Comparison of ENCODE assay signal across 9 cellular contexts in the genomic region with DNA sequence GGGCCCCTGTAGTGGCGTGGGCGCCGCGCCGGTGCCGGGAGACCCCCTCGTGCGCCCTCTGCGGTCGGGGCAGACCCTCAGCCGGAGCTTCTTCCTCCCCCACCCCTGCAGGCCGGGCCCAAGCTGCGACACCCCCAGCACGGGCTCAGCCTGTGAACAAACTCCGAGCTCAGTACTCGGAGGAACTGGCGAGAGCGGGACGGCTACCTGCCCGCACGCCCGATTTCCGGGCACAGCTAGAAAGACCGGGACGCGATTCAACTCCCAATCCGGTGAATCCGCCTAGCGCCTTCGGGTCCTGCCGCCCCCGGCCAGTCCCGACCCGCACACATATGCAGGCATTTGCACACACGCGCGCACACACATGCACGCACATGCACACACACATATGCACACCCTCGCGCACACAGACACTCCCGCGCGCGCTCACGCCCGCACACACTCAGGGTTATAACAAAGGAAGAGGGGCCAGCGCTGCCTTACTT. TPM values are rescaled to one million over a fixed set of nuclear protein-coding genes. Genes with fewer than 3 reads are reported as not detected.
DNase-seq lines count a peak whose midpoint lies in the region; ATAC-seq and FAIRE-seq lines count a peak whose summit lies in the region.
"Had no signal": no experiment of that assay in that cellular context is flagged by ENCODE, and none has a peak within 500 bp of the region (broad histone marks: within the 10 kb centered on the region; RNA-seq: fewer than 3 reads in every experiment).

No MANE protein-coding gene starts in this region.

- no peaks in the 10 kb centered on the region for H3K9me3 Mint-ChIP-seq in activated T-helper 1 cell treated with anti-CD3 and anti-CD28 coated beads, Interleukin-12 subunit alpha, Interleukin-12 subunit beta, Interleukin-2, Interleukin-4 antibody, amounts not matched to agents 30 ng/mL and 10 ng/mL and 1 ng/mL, durations not matched to agents 14 hours and 24 hours and 36 hours

- DNase-seq in stimulated activated CD4-positive, alpha-beta T cell treated with anti-CD3 and anti-CD28 coated beads, Interleukin-15, amount 100 ng/mL, for 24 hours, result peak; percentile 23
- DNase-seq in stimulated activated CD4-positive, alpha-beta T cell treated with anti-CD3 and anti-CD28 coated beads, Interleukin-12 subunit alpha, Interleukin-12 subunit beta, amount 100 ng/mL, for 4 hours, result no peak
- no peak for DNase-seq in activated T-helper 1 cell treated with anti-CD3 and anti-CD28 coated beads, Interleukin-12 subunit alpha, Interleukin-12 subunit beta, Interleukin-2, Interleukin-4 antibody, amounts not matched to agents 30 ng/mL and 10 ng/mL and 1 ng/mL, durations not matched to agents 14 hours and 24 hours and 36 hours (ENCODE audit: low spot score)
- DNase-seq in left lobe of liver (ENCODE audit: low spot score), result no peak
- no peak for DNase-seq in head of caudate nucleus
- no peak for DNase-seq in HTR-8/SVneo (ENCODE audit: insufficient read length, low spot score)
- no peak for DNase-seq in pons (ENCODE audit: low spot score)

- intact Hi-C loops in activated T-helper 1 cell treated with anti-CD3 and anti-CD28 coated beads, Interleukin-12 subunit alpha, Interleukin-12 subunit beta, Interleukin-2, Interleukin-4 antibody, amounts not matched to agents 30 ng/mL and 10 ng/mL and 1 ng/mL, durations not matched to agents 14 hours and 24 hours and 36 hours (cut with micrococcal nuclease), result no loop called here
- intact Hi-C loops in head of caudate nucleus (cut with DNase I), result no loop called here

- FAIRE-seq in HTR-8/SVneo (lab: Jason Lieb, UNC), result no peak

- H3K27ac Mint-ChIP-seq in activated T-helper 1 cell treated with anti-CD3 and anti-CD28 coated beads, Interleukin-12 subunit alpha, Interleukin-12 subunit beta, Interleukin-2, Interleukin-4 antibody, amounts not matched to agents 30 ng/mL and 10 ng/mL and 1 ng/mL, durations not matched to agents 14 hours and 24 hours and 36 hours, result no peak overlapping the region

- no peaks in the 10 kb centered on the region for H3K36me3 Mint-ChIP-seq in activated T-helper 1 cell treated with anti-CD3 and anti-CD28 coated beads, Interleukin-12 subunit alpha, Interleukin-12 subunit beta, Interleukin-2, Interleukin-4 antibody, amounts not matched to agents 30 ng/mL and 10 ng/mL and 1 ng/mL, durations not matched to agents 14 hours and 24 hours and 36 hours (ENCODE audit: low read depth)

- peaks cover 5% of the 10 kb centered on the region for H3K4me1 Mint-ChIP-seq in activated T-helper 1 cell treated with anti-CD3 and anti-CD28 coated beads, Interleukin-12 subunit alpha, Interleukin-12 subunit beta, Interleukin-2, Interleukin-4 antibody, amounts not matched to agents 30 ng/mL and 10 ng/mL and 1 ng/mL, durations not matched to agents 14 hours and 24 hours and 36 hours (ENCODE audit: low read depth)

- ATAC-seq in left lobe of liver, result peak; percentile 15
- ATAC-seq in GM21515 (IDR thresholded peaks at IDR 0.05; ENCODE audit: unreplicated experiment), result no peak

- peaks cover 76% of the 10 kb centered on the region for H3K27me3 Mint-ChIP-seq in activated T-helper 1 cell treated with anti-CD3 and anti-CD28 coated beads, Interleukin-12 subunit alpha, Interleukin-12 subunit beta, Interleukin-2, Interleukin-4 antibody, amounts not matched to agents 30 ng/mL and 10 ng/mL and 1 ng/mL, durations not matched to agents 14 hours and 24 hours and 36 hours (ENCODE audit: insufficient read depth)

- H3K4me3 Mint-ChIP-seq in activated T-helper 1 cell treated with anti-CD3 and anti-CD28 coated beads, Interleukin-12 subunit alpha, Interleukin-12 subunit beta, Interleukin-2, Interleukin-4 antibody, amounts not matched to agents 30 ng/mL and 10 ng/mL and 1 ng/mL, durations not matched to agents 14 hours and 24 hours and 36 hours, result peak overlapping the region; percentile 53

RNA-seq across cellular contexts. Expression of a gene that starts 0.6 kb away (rescaled TPM):
- total RNA-seq in activated T-helper 1 cell treated with anti-CD3 and anti-CD28 coated beads, Interleukin-12 subunit alpha, Interleukin-12 subunit beta, Interleukin-2, Interleukin-4 antibody, amounts not matched to agents 30 ng/mL and 10 ng/mL and 1 ng/mL, durations not matched to agents 14 hours and 24 hours and 36 hours, result 0.16 and 0.24 TPM in 2 replicates
- total RNA-seq in left lobe of liver, result 0.08 TPM
- total RNA-seq: RPMI7951 had no signal

RNA-seq across cellular contexts. Expression of a gene that starts 34.6 kb away (rescaled TPM):
- not detected in 2 replicates for total RNA-seq in activated T-helper 1 cell treated with anti-CD3 and anti-CD28 coated beads, Interleukin-12 subunit alpha, Interleukin-12 subunit beta, Interleukin-2, Interleukin-4 antibody, amounts not matched to agents 30 ng/mL and 10 ng/mL and 1 ng/mL, durations not matched to agents 14 hours and 24 hours and 36 hours
- not detected for total RNA-seq in left lobe of liver
- total RNA-seq: RPMI7951 had no signal

RNA-seq across cellular contexts. Expression of a gene that starts 48.0 kb away (rescaled TPM):
- 0.21 and 0.47 TPM in 2 replicates for total RNA-seq in activated T-helper 1 cell treated with anti-CD3 and anti-CD28 coated beads, Interleukin-12 subunit alpha, Interleukin-12 subunit beta, Interleukin-2, Interleukin-4 antibody, amounts not matched to agents 30 ng/mL and 10 ng/mL and 1 ng/mL, durations not matched to agents 14 hours and 24 hours and 36 hours
- 8.8 TPM for total RNA-seq in left lobe of liver
